In genomic region chr18:9787126-9787525, GRCh38 we compare ENCODE assay signal across 16 cellular contexts.
"Had no signal": no experiment of that assay in that cellular context is flagged by ENCODE, and none has a peak within 500 bp of the region (broad histone marks: within the 10 kb centered on the region; RNA-seq: fewer than 3 reads in every experiment).

No MANE protein-coding gene starts in this region.

- H3K9me3 ChIP-seq: body of pancreas, pancreas, thoracic aorta, upper lobe of left lung had no signal

- H3K36me3 ChIP-seq: pancreas, thoracic aorta had no signal

- H3K27me3 ChIP-seq: body of pancreas, pancreas, upper lobe of left lung had no signal

- H3K4me3 ChIP-seq: body of pancreas, pancreas, thoracic aorta, upper lobe of left lung had no signal

- H3K4me1 ChIP-seq: body of pancreas, pancreas had no signal

- H3K27ac ChIP-seq: body of pancreas, epithelial cell of prostate, pancreas, thoracic aorta, VCaP had no signal

- DNase-seq: activated CD4-positive, CD25-positive, alpha-beta regulatory T cell treated with anti-CD3 and anti-CD28 coated beads, Interleukin-2, amount 50 U/mL, for 72 hours; activated CD8-positive, alpha-beta memory T cell treated with anti-CD3 and anti-CD28 coated beads for 24 hours; amniotic stem cell; body of pancreas; central memory CD4-positive, alpha-beta T cell; immature natural killer cell; left ventricle myocardium superior; mesendoderm; naive thymus-derived CD4-positive, alpha-beta T cell; pancreas; stimulated activated CD4-positive, alpha-beta T cell treated with anti-CD3 and anti-CD28 coated beads, Interleukin-4, amount 100 ng/mL, for 24 hours; T-helper 2 cell; upper lobe of left lung had no signal
